1 cellular context compared by ENCODE assay signal in genomic region chr19:52742516-52742915, GRCh38.
A peak's percentile ranks its signal among the peaks of the same experiment; 100 is the strongest.
TF ChIP-seq lines count a peak whose summit lies in the region.

No MANE protein-coding gene starts in this region.

TF ChIP-seq in K562, 482 proteins besides CTCF, POLR2A, EP300 and RAD21:
- no peak for TF ChIP-seq SP2 (IDR thresholded peaks at IDR 0.05; ENCODE audit: extremely low read depth, low read depth, low read length, poor library complexity, severe bottlenecking)
- peak; percentile 44 for TF ChIP-seq FOSL1 (tag; conservative IDR thresholded peaks at IDR 0.05)
- no peak for TF ChIP-seq CAMTA2 (CRISPR knock-in tag; conservative IDR thresholded peaks at IDR 0.05)
- TF ChIP-seq RNF2 (IDR thresholded peaks at IDR 0.05) = no peak
- TF ChIP-seq C11orf30 (IDR thresholded peaks at IDR 0.05; ENCODE audit: low read depth) = no peak
- no peak for TF ChIP-seq ZNF274 (IDR thresholded peaks at IDR 0.05; ENCODE audit: borderline replicate concordance, low read depth, low read length)
- no peak for TF ChIP-seq CEBPB (tag; IDR thresholded peaks at IDR 0.05)
- no peak for TF ChIP-seq SMARCA5 (IDR thresholded peaks at IDR 0.05)
- TF ChIP-seq ZNF551 (CRISPR knock-in tag; IDR thresholded peaks at IDR 0.05) = no peak
- TF ChIP-seq ZNF592 (IDR thresholded peaks at IDR 0.05) = 0 out of 2 replicates have a peak, but pooled peaks have one; percentile 46
- no peak for TF ChIP-seq ZEB2 (IDR thresholded peaks at IDR 0.05)
- TF ChIP-seq ZNF134 (CRISPR knock-in tag; conservative IDR thresholded peaks at IDR 0.05) = no peak
- TF ChIP-seq MGA (IDR thresholded peaks at IDR 0.05) = no peak
- TF ChIP-seq TOE1 (IDR thresholded peaks at IDR 0.05; ENCODE audit: borderline replicate concordance) = no peak
- TF ChIP-seq TOE1 (CRISPR knock-in tag; IDR thresholded peaks at IDR 0.05; ENCODE audit: borderline replicate concordance, low read depth) = no peak
- TF ChIP-seq ZMIZ1 (IDR thresholded peaks at IDR 0.05; ENCODE audit: low read depth in 2 of 2, low read length in 2 of 2) = no peak
- no peak for TF ChIP-seq KHSRP (IDR thresholded peaks at IDR 0.05)
